ENCODE assay signal across 12 cellular contexts in the genomic region with DNA sequence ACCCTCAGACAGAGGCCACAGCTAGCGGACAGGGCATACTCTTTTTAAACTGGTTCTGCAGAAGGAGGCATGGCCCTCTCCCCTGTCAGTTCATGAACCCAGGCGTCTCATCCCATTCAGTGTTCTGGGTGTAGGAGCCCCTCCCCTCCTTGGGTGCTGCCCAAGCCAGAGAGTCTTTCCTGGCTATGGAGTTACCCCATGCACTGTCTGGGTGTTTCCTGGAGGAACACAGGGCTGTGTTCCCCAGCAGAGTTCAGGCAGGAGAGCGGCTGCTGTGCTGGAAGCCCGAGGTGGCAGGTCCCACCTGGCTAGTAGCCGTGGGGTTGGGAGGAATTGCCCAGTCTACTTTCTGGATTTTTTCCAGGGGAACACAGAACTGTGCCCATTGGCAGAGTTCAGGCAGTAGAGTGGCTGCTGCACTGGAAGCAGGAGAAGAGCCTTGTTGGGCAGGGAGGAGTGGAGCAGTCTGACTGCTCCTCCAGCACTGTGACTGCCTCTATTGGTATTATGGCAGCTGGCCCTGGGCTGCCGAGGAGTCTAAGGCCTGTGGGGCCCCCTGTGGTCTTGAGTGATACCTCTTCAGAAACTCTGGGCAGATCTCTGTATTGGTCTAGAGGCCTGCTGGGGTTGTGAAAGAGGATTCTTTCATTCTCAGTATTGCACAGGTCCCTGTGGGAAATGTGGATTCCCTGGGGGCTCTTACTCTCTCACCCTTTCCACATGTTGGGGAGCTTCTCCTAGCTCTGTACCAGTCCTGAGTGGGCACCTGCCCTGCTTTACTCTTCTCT.
DNase-seq lines count a peak whose midpoint lies in the region; ATAC-seq and TF ChIP-seq lines count a peak whose summit lies in the region.
"Had no signal": no experiment of that assay in that cellular context is flagged by ENCODE, and none has a peak within 500 bp of the region (broad histone marks: within the 10 kb centered on the region; RNA-seq: fewer than 3 reads in every experiment).

No MANE protein-coding gene starts in this region.

- no peaks in the 10 kb centered on the region for H3K27me3 ChIP-seq in Caco-2 (replicated peaks; ENCODE audit: control insufficient read depth, insufficient read depth, low read length)
- H3K27me3 ChIP-seq: vagina had no signal

- CTCF ChIA-PET in Caco-2 (lab: Charles Lee), result no interaction called here

- no peaks in the 10 kb centered on the region for H3K36me3 Mint-ChIP-seq in Caco-2 (ENCODE audit: insufficient read depth, unreplicated experiment)

- in situ Hi-C loops in GM13976 (cut with MboI; ENCODE audit: low sequenced_read_pairs, unreplicated experiment), result no loop called here

- H3K4me1 ChIP-seq in Caco-2, result no peaks in the 10 kb centered on the region
- H3K4me1 ChIP-seq: vagina had no signal

- no peaks in the 10 kb centered on the region for H3K27me3 Mint-ChIP-seq in Caco-2 (ENCODE audit: insufficient read depth, unreplicated experiment)

- no peak overlapping the region for H3K4me3 Mint-ChIP-seq in Caco-2 (ENCODE audit: unreplicated experiment)

- DNase-seq in Caco-2 (peak; percentile 9 to 21), NAMALWA (ENCODE audit: low spot score) (peak; percentile 12), GM13976 (ENCODE audit: low spot score) (no peak), NCI-H2171 treated with DMSO at 0.1 percent for 48 hours (lab: John Stamatoyannopoulos, UW) (no peak), cardiac septum (ENCODE audit: low spot score) (no peak)
- DNase-seq: activated T-cell treated with anti-CD3 and anti-CD28 coated beads, Interleukin-2, amount 50 U/mL, for 1 hour; NCI-H187 treated with DMSO at 0.1 percent for 48 hours; T-helper 9 cell had no signal

- H3K36me3 ChIP-seq in Caco-2 (ENCODE audit: control insufficient read depth, insufficient read depth, low read length), result no peaks in the 10 kb centered on the region
- H3K36me3 ChIP-seq: vagina had no signal

- ATAC-seq in GM19035 (IDR thresholded peaks at IDR 0.05; ENCODE audit: unreplicated experiment) (peak; percentile 79), HG02885 (IDR thresholded peaks at IDR 0.05; ENCODE audit: poor library complexity, unreplicated experiment) (peak; percentile 68), HG03469 (IDR thresholded peaks at IDR 0.05; ENCODE audit: unreplicated experiment) (no peak)

- H3K4me3 ChIP-seq in Caco-2 (ENCODE audit: low read depth, low read length), result no peak overlapping the region
- H3K4me3 ChIP-seq: vagina had no signal

- H3K4me1 Mint-ChIP-seq in Caco-2 (ENCODE audit: low read depth, unreplicated experiment), result no peaks in the 10 kb centered on the region

- no peaks in the 10 kb centered on the region for H3K9me3 Mint-ChIP-seq in Caco-2 (ENCODE audit: unreplicated experiment)

- no peak for TF ChIP-seq CTCF in Caco-2 (IDR thresholded peaks at IDR 0.05; ENCODE audit: insufficient read depth in 1 of 2, low read depth in 1 of 2, low read length in 1 of 2, severe bottlenecking in 1 of 2, unreplicated experiment in 1 of 2)
- TF ChIP-seq CTCF in GM13976 (IDR thresholded peaks at IDR 0.05; ENCODE audit: borderline replicate concordance, control extremely low read depth, extremely low read depth, insufficient read depth, missing control alignments), result no peak

- intact Hi-C loops in Caco-2 (cut with micrococcal nuclease; ENCODE audit: unreplicated experiment), result no loop called here
- intact Hi-C loops in cardiac septum (cut with DNase I), result no loop called here

- no peak overlapping the region for H3K27ac Mint-ChIP-seq in Caco-2 (ENCODE audit: unreplicated experiment)

- H3K9me3 ChIP-seq in Caco-2, result peaks cover 4% of the 10 kb centered on the region
- H3K9me3 ChIP-seq: vagina had no signal

- POLR2A ChIA-PET in Caco-2 (lab: Charles Lee), result no interaction called here

- BruUV-seq in Caco-2 (replicated peaks; lab: Mats Ljungman, UMichigan), result no TSS peak

Comparison
In these comparisons a context has a peak if more than half of its experiments do, and no peak if none do; other contexts are left out.
1. DNase-seq: peak in Caco-2 (2 of 2) and NAMALWA (single experiment); none in GM13976 (single experiment), NCI-H2171 treated with DMSO at 0.1 percent for 48 hours (single experiment) and cardiac septum (single experiment).